ENCODE assay signal across 1 cellular context in the genomic region with DNA sequence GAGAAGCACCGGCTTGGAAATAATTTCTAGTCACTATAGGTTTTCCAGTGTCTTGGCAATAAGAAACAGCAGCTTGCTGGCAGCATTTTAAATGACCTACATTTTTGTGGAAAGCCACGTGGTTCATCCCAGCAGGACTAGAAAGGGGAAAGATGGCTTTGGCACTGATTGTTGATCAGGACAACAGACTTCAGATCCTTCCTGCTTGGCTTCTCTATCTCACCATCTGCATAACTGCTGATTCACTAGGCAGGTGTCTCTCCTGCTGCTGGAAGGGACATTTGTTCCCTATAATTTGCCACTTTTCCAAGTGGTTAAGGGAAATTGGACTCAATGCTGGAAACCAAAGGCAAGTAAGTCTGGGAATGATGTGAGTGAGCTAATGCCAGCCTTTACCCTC.
TF ChIP-seq lines count a peak whose summit lies in the region.

No MANE protein-coding gene starts in this region.

TF ChIP-seq in GM23338, 12 proteins besides CTCF, POLR2A, EP300 and RAD21 (continued from another document):
- TF ChIP-seq, protein P1, sequence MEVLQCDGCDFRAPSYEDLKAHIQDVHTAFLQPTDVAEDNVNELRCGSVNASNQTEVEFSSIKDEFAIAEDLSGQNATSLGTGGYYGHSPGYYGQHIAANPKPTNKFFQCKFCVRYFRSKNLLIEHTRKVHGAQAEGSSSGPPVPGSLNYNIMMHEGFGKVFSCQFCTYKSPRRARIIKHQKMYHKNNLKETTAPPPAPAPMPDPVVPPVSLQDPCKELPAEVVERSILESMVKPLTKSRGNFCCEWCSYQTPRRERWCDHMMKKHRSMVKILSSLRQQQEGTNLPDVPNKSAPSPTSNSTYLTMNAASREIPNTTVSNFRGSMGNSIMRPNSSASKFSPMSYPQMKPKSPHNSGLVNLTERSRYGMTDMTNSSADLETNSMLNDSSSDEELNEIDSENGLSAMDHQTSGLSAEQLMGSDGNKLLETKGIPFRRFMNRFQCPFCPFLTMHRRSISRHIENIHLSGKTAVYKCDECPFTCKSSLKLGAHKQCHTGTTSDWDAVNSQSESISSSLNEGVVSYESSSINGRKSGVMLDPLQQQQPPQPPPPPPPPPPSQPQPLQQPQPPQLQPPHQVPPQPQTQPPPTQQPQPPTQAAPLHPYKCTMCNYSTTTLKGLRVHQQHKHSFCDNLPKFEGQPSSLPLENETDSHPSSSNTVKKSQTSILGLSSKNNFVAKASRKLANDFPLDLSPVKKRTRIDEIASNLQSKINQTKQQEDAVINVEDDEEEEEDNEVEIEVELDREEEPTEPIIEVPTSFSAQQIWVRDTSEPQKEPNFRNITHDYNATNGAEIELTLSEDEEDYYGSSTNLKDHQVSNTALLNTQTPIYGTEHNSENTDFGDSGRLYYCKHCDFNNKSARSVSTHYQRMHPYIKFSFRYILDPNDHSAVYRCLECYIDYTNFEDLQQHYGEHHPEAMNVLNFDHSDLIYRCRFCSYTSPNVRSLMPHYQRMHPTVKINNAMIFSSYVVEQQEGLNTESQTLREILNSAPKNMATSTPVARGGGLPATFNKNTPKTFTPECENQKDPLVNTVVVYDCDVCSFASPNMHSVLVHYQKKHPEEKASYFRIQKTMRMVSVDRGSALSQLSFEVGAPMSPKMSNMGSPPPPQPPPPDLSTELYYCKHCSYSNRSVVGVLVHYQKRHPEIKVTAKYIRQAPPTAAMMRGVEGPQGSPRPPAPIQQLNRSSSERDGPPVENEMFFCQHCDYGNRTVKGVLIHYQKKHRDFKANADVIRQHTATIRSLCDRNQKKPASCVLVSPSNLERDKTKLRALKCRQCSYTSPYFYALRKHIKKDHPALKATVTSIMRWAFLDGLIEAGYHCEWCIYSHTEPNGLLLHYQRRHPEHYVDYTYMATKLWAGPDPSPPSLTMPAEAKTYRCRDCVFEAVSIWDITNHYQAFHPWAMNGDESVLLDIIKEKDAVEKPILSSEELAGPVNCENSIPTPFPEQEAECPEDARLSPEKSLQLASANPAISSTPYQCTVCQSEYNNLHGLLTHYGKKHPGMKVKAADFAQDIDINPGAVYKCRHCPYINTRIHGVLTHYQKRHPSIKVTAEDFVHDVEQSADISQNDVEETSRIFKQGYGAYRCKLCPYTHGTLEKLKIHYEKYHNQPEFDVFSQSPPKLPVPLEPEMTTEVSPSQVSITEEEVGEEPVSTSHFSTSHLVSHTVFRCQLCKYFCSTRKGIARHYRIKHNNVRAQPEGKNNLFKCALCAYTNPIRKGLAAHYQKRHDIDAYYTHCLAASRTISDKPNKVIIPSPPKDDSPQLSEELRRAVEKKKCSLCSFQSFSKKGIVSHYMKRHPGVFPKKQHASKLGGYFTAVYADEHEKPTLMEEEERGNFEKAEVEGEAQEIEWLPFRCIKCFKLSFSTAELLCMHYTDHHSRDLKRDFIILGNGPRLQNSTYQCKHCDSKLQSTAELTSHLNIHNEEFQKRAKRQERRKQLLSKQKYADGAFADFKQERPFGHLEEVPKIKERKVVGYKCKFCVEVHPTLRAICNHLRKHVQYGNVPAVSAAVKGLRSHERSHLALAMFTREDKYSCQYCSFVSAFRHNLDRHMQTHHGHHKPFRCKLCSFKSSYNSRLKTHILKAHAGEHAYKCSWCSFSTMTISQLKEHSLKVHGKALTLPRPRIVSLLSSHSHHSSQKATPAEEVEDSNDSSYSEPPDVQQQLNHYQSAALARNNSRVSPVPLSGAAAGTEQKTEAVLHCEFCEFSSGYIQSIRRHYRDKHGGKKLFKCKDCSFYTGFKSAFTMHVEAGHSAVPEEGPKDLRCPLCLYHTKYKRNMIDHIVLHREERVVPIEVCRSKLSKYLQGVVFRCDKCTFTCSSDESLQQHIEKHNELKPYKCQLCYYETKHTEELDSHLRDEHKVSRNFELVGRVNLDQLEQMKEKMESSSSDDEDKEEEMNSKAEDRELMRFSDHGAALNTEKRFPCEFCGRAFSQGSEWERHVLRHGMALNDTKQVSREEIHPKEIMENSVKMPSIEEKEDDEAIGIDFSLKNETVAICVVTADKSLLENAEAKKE (CRISPR knock-in tag; IDR thresholded peaks at IDR 0.05) = no peak
